ENCODE assay signal across 9 cellular contexts in the genomic region with DNA sequence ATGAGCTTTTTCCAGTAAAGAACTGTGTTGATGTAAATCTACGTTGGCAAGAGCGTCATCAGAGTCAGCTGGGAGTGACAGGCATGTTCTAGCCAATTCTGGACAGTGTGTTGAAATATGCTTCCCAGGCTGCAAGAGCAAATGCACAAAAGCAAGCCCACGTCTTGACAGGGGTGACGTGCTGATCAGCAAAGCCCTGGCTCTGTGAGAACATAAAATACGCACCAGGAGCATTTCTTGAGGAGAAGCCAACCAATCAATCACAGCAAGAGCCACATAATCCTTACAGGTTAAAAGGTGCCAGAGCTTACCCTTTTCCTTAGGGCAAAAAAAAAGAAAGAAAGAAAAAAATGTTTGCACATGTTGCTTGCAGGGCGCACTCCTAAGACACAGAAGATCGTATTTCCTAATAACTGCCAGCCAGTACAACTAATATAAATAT.
DNase-seq lines count a peak whose midpoint lies in the region; ATAC-seq and TF ChIP-seq lines count a peak whose summit lies in the region.
"Had no signal": no experiment of that assay in that cellular context is flagged by ENCODE, and none has a peak within 500 bp of the region (broad histone marks: within the 10 kb centered on the region; RNA-seq: fewer than 3 reads in every experiment).

No MANE protein-coding gene starts in this region.

- peaks cover 7% of the 10 kb centered on the region for H3K9me3 Mint-ChIP-seq in stimulated activated effector memory CD8-positive, alpha-beta T cell treated with anti-CD3 and anti-CD28 coated beads, Interleukin-12 subunit alpha, Interleukin-12 subunit beta, amount 100 ng/mL, for 72 hours
- H3K9me3 Mint-ChIP-seq in activated naive CD8-positive, alpha-beta T cell treated with anti-CD3 and anti-CD28 coated beads, Interleukin-2, amount 50 U/mL, for 24 hours, result no peaks in the 10 kb centered on the region

- H3K36me3 ChIP-seq in skeletal muscle satellite cell (ENCODE audit: insufficient read depth, low read length), result no peaks in the 10 kb centered on the region

- peak overlapping the region; percentile 84 for H3K9ac ChIP-seq in skeletal muscle satellite cell (ENCODE audit: low read depth, low read length)

- intact Hi-C loops in left ventricle myocardium superior (cut with micrococcal nuclease), result no loop called here

- H3K27ac Mint-ChIP-seq in stimulated activated effector memory CD8-positive, alpha-beta T cell treated with anti-CD3 and anti-CD28 coated beads, Interleukin-12 subunit alpha, Interleukin-12 subunit beta, amount 100 ng/mL, for 72 hours, result no peak overlapping the region
- H3K27ac Mint-ChIP-seq in activated naive CD8-positive, alpha-beta T cell treated with anti-CD3 and anti-CD28 coated beads, Interleukin-2, amount 50 U/mL, for 24 hours, result no peak overlapping the region

- no peak overlapping the region for H3K4me3 Mint-ChIP-seq in stimulated activated effector memory CD8-positive, alpha-beta T cell treated with anti-CD3 and anti-CD28 coated beads, Interleukin-12 subunit alpha, Interleukin-12 subunit beta, amount 100 ng/mL, for 72 hours
- no peak overlapping the region for H3K4me3 Mint-ChIP-seq in activated naive CD8-positive, alpha-beta T cell treated with anti-CD3 and anti-CD28 coated beads, Interleukin-2, amount 50 U/mL, for 24 hours

- CTCF ChIA-PET in HEK293T (lab: Yijun Ruan, JAX), result no interaction called here

- H3K27me3 ChIP-seq in skeletal muscle satellite cell (ENCODE audit: control insufficient read depth, insufficient read depth, low read length), result no peaks in the 10 kb centered on the region

- H3K9me3 ChIP-seq in skeletal muscle satellite cell (replicated peaks; ENCODE audit: low read length), result no peaks in the 10 kb centered on the region

- peak; percentile 62 for ATAC-seq in SK-N-SH treated with all-trans-retinoic acid at 6 μM for 48 hours
- peak; percentile 83 for ATAC-seq in left ventricle myocardium superior
- ATAC-seq in stimulated activated effector memory CD8-positive, alpha-beta T cell treated with anti-CD3 and anti-CD28 coated beads, Interleukin-12 subunit alpha, Interleukin-12 subunit beta, amount 100 ng/mL, for 72 hours, result no peak
- no peak for ATAC-seq in HG03520 (IDR thresholded peaks at IDR 0.05; ENCODE audit: unreplicated experiment)
- no peak for ATAC-seq in activated naive CD8-positive, alpha-beta T cell treated with anti-CD3 and anti-CD28 coated beads, Interleukin-2, amount 50 U/mL, for 24 hours

- no peaks in the 10 kb centered on the region for H3K4me1 Mint-ChIP-seq in stimulated activated effector memory CD8-positive, alpha-beta T cell treated with anti-CD3 and anti-CD28 coated beads, Interleukin-12 subunit alpha, Interleukin-12 subunit beta, amount 100 ng/mL, for 72 hours
- no peaks in the 10 kb centered on the region for H3K4me1 Mint-ChIP-seq in activated naive CD8-positive, alpha-beta T cell treated with anti-CD3 and anti-CD28 coated beads, Interleukin-2, amount 50 U/mL, for 24 hours

- H3K4me3 ChIP-seq in skeletal muscle satellite cell (ENCODE audit: low read length), result peak overlapping the region; percentile 34

- DNase-seq in HEK293T (ENCODE audit: extremely low spot score) (peak; percentile 36), left ventricle myocardium superior (no peak), 8988T (no peak)
- no peak for DNase-seq in stimulated activated effector memory CD8-positive, alpha-beta T cell treated with anti-CD3 and anti-CD28 coated beads, Interleukin-12 subunit alpha, Interleukin-12 subunit beta, amount 100 ng/mL, for 72 hours (ENCODE audit: low spot score in 2 of 2)
- no peak for DNase-seq in activated naive CD8-positive, alpha-beta T cell treated with anti-CD3 and anti-CD28 coated beads, Interleukin-2, amount 50 U/mL, for 24 hours
- DNase-seq: activated gamma-delta T cell had no signal

- POLR2A ChIA-PET in HEK293T (lab: Yijun Ruan, JAX), result no interaction called here

- H3K36me3 Mint-ChIP-seq in stimulated activated effector memory CD8-positive, alpha-beta T cell treated with anti-CD3 and anti-CD28 coated beads, Interleukin-12 subunit alpha, Interleukin-12 subunit beta, amount 100 ng/mL, for 72 hours, result no peaks in the 10 kb centered on the region
- H3K36me3 Mint-ChIP-seq in activated naive CD8-positive, alpha-beta T cell treated with anti-CD3 and anti-CD28 coated beads, Interleukin-2, amount 50 U/mL, for 24 hours (ENCODE audit: low read depth), result no peaks in the 10 kb centered on the region

- H3K4me2 ChIP-seq in skeletal muscle satellite cell (ENCODE audit: low read length), result peak overlapping the region; percentile 70

- H3K27me3 Mint-ChIP-seq in activated naive CD8-positive, alpha-beta T cell treated with anti-CD3 and anti-CD28 coated beads, Interleukin-2, amount 50 U/mL, for 24 hours, result no peaks in the 10 kb centered on the region

- H3K4me1 ChIP-seq in skeletal muscle satellite cell (ENCODE audit: control insufficient read depth, insufficient read depth, low read length), result peaks cover 30% of the 10 kb centered on the region

TF ChIP-seq in HEK293T, 16 proteins besides CTCF, POLR2A, EP300 and RAD21:
- TF ChIP-seq SP1 (IDR thresholded peaks at IDR 0.05) (no peak), ARNT (IDR thresholded peaks at IDR 0.05) (0 out of 2 replicates have a peak, but pooled peaks have one; percentile 6), TARDBP (IDR thresholded peaks at IDR 0.05) (no peak), CTBP1 (IDR thresholded peaks at IDR 0.05; ENCODE audit: borderline replicate concordance) (peak; percentile 78), NFRKB (IDR thresholded peaks at IDR 0.05) (no peak), L3MBTL2 (conservative IDR thresholded peaks at IDR 0.05) (no peak), LEF1 (IDR thresholded peaks at IDR 0.05; ENCODE audit: borderline replicate concordance) (no peak), BHLHE40 (IDR thresholded peaks at IDR 0.05; ENCODE audit: borderline replicate concordance) (no peak), HDGF (IDR thresholded peaks at IDR 0.05; ENCODE audit: borderline replicate concordance) (no peak), FOXM1 (IDR thresholded peaks at IDR 0.05; ENCODE audit: borderline replicate concordance) (no peak), FOXK2 (IDR thresholded peaks at IDR 0.05) (no peak), ELF4 (IDR thresholded peaks at IDR 0.05) (no peak), ZNF384 (IDR thresholded peaks at IDR 0.05) (peak; percentile 94), FOXA1 (IDR thresholded peaks at IDR 0.05) (no peak), SUZ12 (IDR thresholded peaks at IDR 0.05) (no peak)
- TF ChIP-seq, protein P1, sequence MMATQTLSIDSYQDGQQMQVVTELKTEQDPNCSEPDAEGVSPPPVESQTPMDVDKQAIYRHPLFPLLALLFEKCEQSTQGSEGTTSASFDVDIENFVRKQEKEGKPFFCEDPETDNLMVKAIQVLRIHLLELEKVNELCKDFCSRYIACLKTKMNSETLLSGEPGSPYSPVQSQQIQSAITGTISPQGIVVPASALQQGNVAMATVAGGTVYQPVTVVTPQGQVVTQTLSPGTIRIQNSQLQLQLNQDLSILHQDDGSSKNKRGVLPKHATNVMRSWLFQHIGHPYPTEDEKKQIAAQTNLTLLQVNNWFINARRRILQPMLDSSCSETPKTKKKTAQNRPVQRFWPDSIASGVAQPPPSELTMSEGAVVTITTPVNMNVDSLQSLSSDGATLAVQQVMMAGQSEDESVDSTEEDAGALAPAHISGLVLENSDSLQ (IDR thresholded peaks at IDR 0.05), result peak; percentile 96

TF ChIP-seq in SK-N-SH treated with all-trans-retinoic acid at 6 μM for 48 hours, 23 proteins besides CTCF, POLR2A, EP300 and RAD21:
- TF ChIP-seq ESRRG (CRISPR knock-in tag; IDR thresholded peaks at IDR 0.05) (no peak), TOX (CRISPR knock-in tag; IDR thresholded peaks at IDR 0.05; ENCODE audit: borderline replicate concordance) (peak; percentile 99; the same call in 1 of the 2 replicates), ZNF70 (CRISPR knock-in tag; IDR thresholded peaks at IDR 0.05) (no peak), RARB (CRISPR knock-in tag; IDR thresholded peaks at IDR 0.05) (no peak), ZNF565 (CRISPR knock-in tag; conservative IDR thresholded peaks at IDR 0.05; ENCODE audit: low read depth) (no peak)
- TF ChIP-seq, protein P2, sequence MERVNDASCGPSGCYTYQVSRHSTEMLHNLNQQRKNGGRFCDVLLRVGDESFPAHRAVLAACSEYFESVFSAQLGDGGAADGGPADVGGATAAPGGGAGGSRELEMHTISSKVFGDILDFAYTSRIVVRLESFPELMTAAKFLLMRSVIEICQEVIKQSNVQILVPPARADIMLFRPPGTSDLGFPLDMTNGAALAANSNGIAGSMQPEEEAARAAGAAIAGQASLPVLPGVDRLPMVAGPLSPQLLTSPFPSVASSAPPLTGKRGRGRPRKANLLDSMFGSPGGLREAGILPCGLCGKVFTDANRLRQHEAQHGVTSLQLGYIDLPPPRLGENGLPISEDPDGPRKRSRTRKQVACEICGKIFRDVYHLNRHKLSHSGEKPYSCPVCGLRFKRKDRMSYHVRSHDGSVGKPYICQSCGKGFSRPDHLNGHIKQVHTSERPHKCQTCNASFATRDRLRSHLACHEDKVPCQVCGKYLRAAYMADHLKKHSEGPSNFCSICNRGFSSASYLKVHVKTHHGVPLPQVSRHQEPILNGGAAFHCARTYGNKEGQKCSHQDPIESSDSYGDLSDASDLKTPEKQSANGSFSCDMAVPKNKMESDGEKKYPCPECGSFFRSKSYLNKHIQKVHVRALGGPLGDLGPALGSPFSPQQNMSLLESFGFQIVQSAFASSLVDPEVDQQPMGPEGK (CRISPR knock-in tag; IDR thresholded peaks at IDR 0.05; ENCODE audit: borderline replicate concordance), result no peak

Comparison
In these comparisons a context has a peak if more than half of its experiments do, and no peak if none do; other contexts are left out.
1. ATAC-seq: peak in SK-N-SH treated with all-trans-retinoic acid at 6 μM for 48 hours (single experiment) and left ventricle myocardium superior (single experiment); none in stimulated activated effector memory CD8-positive, alpha-beta T cell treated with anti-CD3 and anti-CD28 coated beads, Interleukin-12 subunit alpha, Interleukin-12 subunit beta, amount 100 ng/mL, for 72 hours (single experiment), HG03520 (single experiment) and activated naive CD8-positive, alpha-beta T cell treated with anti-CD3 and anti-CD28 coated beads, Interleukin-2, amount 50 U/mL, for 24 hours (single experiment).